In genomic region chr10:90007226-90007625, GRCh38 we compare ENCODE assay signal across 28 cellular contexts.
DNase-seq lines count a peak whose midpoint lies in the region; ATAC-seq, FAIRE-seq and TF ChIP-seq lines count a peak whose summit lies in the region.
"Had no signal": no experiment of that assay in that cellular context is flagged by ENCODE, and none has a peak within 500 bp of the region (broad histone marks: within the 10 kb centered on the region; RNA-seq: fewer than 3 reads in every experiment).

No MANE protein-coding gene starts in this region.

- peak; percentile 61 for DNase-seq in EL
- peak; percentile 68 for DNase-seq in NCI-H226
- DNase-seq in bronchial epithelial cell (ENCODE audit: low read depth) = peak; percentile 99
- DNase-seq in non-pigmented ciliary epithelial cell (ENCODE audit: low read depth) = peak; percentile 10
- no peak for DNase-seq in activated CD4-positive, CD25-positive, alpha-beta regulatory T cell treated with anti-CD3 and anti-CD28 coated beads, Interleukin-2, amount 50 U/mL, for 72 hours
- no peak for DNase-seq in activated CD8-positive, alpha-beta T cell treated with anti-CD3 and anti-CD28 coated beads, Interleukin-2, amount 10 ng/mL, durations not matched to agents 7 days and 5 days
- DNase-seq: activated T-cell treated with anti-CD3 and anti-CD28 coated beads, Interleukin-2, amount 50 U/mL, for 48 hours; body of pancreas; COR-L47; DMS79 treated with DMSO at 0.1 percent for 48 hours; effector memory CD4-positive, alpha-beta T cell; glutamatergic neuron; MM.1S; naive thymus-derived CD8-positive, alpha-beta T cell; NCI-H1436; NCI-H510A treated with DMSO at 0.1 percent for 48 hours; NK-92 treated with Interleukin-12 subunit alpha and Interleukin-12 subunit beta, amount 100 ng/mL, for 24 hours; ovary; right cardiac atrium; RPMI8226; stimulated activated naive CD8-positive, alpha-beta T cell treated with anti-CD3 and anti-CD28 coated beads, Interleukin-15, amount 100 ng/mL, for 72 hours; T1000; trophoblast cell had no signal

- H3K36me3 ChIP-seq in bronchial epithelial cell (ENCODE audit: control insufficient read depth, insufficient read depth, low read length) = no peaks in the 10 kb centered on the region
- H3K36me3 ChIP-seq: ovary had no signal

- no peak for FAIRE-seq in bronchial epithelial cell (lab: Jason Lieb, UNC)

- no peaks in the 10 kb centered on the region for H3K4me1 Mint-ChIP-seq in activated CD8-positive, alpha-beta T cell treated with anti-CD3 and anti-CD28 coated beads, Interleukin-2, amount 10 ng/mL, durations not matched to agents 7 days and 5 days (ENCODE audit: low read depth)
- H3K4me1 Mint-ChIP-seq: naive thymus-derived CD8-positive, alpha-beta T cell; stimulated activated naive CD8-positive, alpha-beta T cell treated with anti-CD3 and anti-CD28 coated beads, Interleukin-15, amount 100 ng/mL, for 72 hours had no signal

- CTCF ChIA-PET in activated CD8-positive, alpha-beta T cell treated with anti-CD3 and anti-CD28 coated beads, Interleukin-2, amount 10 ng/mL, durations not matched to agents 7 days and 5 days (lab: Charles Lee) = no interaction called here

- H3K4me3 ChIP-seq in bronchial epithelial cell (ENCODE audit: low read depth, low read length) = no peak overlapping the region
- H3K4me3 ChIP-seq: BLaER1, body of pancreas, GM23338, ovary had no signal

- peaks cover 5% of the 10 kb centered on the region for H3K27me3 Mint-ChIP-seq in activated CD8-positive, alpha-beta T cell treated with anti-CD3 and anti-CD28 coated beads, Interleukin-2, amount 10 ng/mL, durations not matched to agents 7 days and 5 days (ENCODE audit: low read depth)
- H3K27me3 Mint-ChIP-seq: stimulated activated naive CD8-positive, alpha-beta T cell treated with anti-CD3 and anti-CD28 coated beads, Interleukin-15, amount 100 ng/mL, for 72 hours had no signal

- H3K27me3 ChIP-seq in bronchial epithelial cell (ENCODE audit: control insufficient read depth, insufficient read depth, low read length) = no peaks in the 10 kb centered on the region
- H3K27me3 ChIP-seq: BLaER1, body of pancreas, ovary had no signal

- no peaks in the 10 kb centered on the region for H3K9me3 Mint-ChIP-seq in activated CD8-positive, alpha-beta T cell treated with anti-CD3 and anti-CD28 coated beads, Interleukin-2, amount 10 ng/mL, durations not matched to agents 7 days and 5 days (ENCODE audit: insufficient read depth)
- H3K9me3 Mint-ChIP-seq: activated naive CD4-positive, alpha-beta T cell treated with anti-CD3 and anti-CD28 coated beads, Interleukin-2, amount 50 U/mL, for 72 hours; stimulated activated naive CD8-positive, alpha-beta T cell treated with anti-CD3 and anti-CD28 coated beads, Interleukin-15, amount 100 ng/mL, for 72 hours had no signal

- peak; percentile 47 for TF ChIP-seq CTCF in bronchial epithelial cell (IDR thresholded peaks at IDR 0.05; ENCODE audit: insufficient read depth, low read length, severe bottlenecking)

- H3K27ac Mint-ChIP-seq in activated CD8-positive, alpha-beta T cell treated with anti-CD3 and anti-CD28 coated beads, Interleukin-2, amount 10 ng/mL, durations not matched to agents 7 days and 5 days = no peak overlapping the region
- H3K27ac Mint-ChIP-seq: activated naive CD4-positive, alpha-beta T cell treated with anti-CD3 and anti-CD28 coated beads, Interleukin-2, amount 50 U/mL, for 72 hours; GM23338; naive thymus-derived CD8-positive, alpha-beta T cell; stimulated activated naive CD8-positive, alpha-beta T cell treated with anti-CD3 and anti-CD28 coated beads, Interleukin-15, amount 100 ng/mL, for 72 hours had no signal

- H3K4me3 Mint-ChIP-seq in activated CD8-positive, alpha-beta T cell treated with anti-CD3 and anti-CD28 coated beads, Interleukin-2, amount 10 ng/mL, durations not matched to agents 7 days and 5 days = no peak overlapping the region
- H3K4me3 Mint-ChIP-seq: GM23338; naive thymus-derived CD8-positive, alpha-beta T cell; stimulated activated naive CD8-positive, alpha-beta T cell treated with anti-CD3 and anti-CD28 coated beads, Interleukin-15, amount 100 ng/mL, for 72 hours had no signal

- ATAC-seq in HG03196 (IDR thresholded peaks at IDR 0.05; ENCODE audit: unreplicated experiment) = no peak
- ATAC-seq in HG03097 (IDR thresholded peaks at IDR 0.05; ENCODE audit: low FRiP score, unreplicated experiment) = no peak
- ATAC-seq in activated CD8-positive, alpha-beta T cell treated with anti-CD3 and anti-CD28 coated beads, Interleukin-2, amount 10 ng/mL, durations not matched to agents 7 days and 5 days = no peak
- ATAC-seq: activated naive CD4-positive, alpha-beta T cell treated with anti-CD3 and anti-CD28 coated beads, Interleukin-2, amount 50 U/mL, for 72 hours; body of pancreas; GM23338; naive thymus-derived CD8-positive, alpha-beta T cell; right cardiac atrium; stimulated activated naive CD8-positive, alpha-beta T cell treated with anti-CD3 and anti-CD28 coated beads, Interleukin-15, amount 100 ng/mL, for 72 hours had no signal

- no peaks in the 10 kb centered on the region for H3K36me3 Mint-ChIP-seq in activated CD8-positive, alpha-beta T cell treated with anti-CD3 and anti-CD28 coated beads, Interleukin-2, amount 10 ng/mL, durations not matched to agents 7 days and 5 days (ENCODE audit: low read depth)
- H3K36me3 Mint-ChIP-seq: activated naive CD4-positive, alpha-beta T cell treated with anti-CD3 and anti-CD28 coated beads, Interleukin-2, amount 50 U/mL, for 72 hours had no signal

- POLR2A ChIA-PET in activated CD8-positive, alpha-beta T cell treated with anti-CD3 and anti-CD28 coated beads, Interleukin-2, amount 10 ng/mL, durations not matched to agents 7 days and 5 days (lab: Charles Lee) = no interaction called here

Comparison
In these comparisons a context has a peak if more than half of its experiments do, and no peak if none do; other contexts are left out.
1. DNase-seq: peak in EL (single experiment), NCI-H226 (single experiment), bronchial epithelial cell (single experiment) and non-pigmented ciliary epithelial cell (single experiment); none in activated CD4-positive, CD25-positive, alpha-beta regulatory T cell treated with anti-CD3 and anti-CD28 coated beads, Interleukin-2, amount 50 U/mL, for 72 hours (single experiment) and activated CD8-positive, alpha-beta T cell treated with anti-CD3 and anti-CD28 coated beads, Interleukin-2, amount 10 ng/mL, durations not matched to agents 7 days and 5 days (single experiment).